Comparison of ENCODE assay signal across 19 cellular contexts in genomic region chr13:40356011-40356410, GRCh38.
"Had no signal": no experiment of that assay in that cellular context is flagged by ENCODE, and none has a peak within 500 bp of the region (broad histone marks: within the 10 kb centered on the region; RNA-seq: fewer than 3 reads in every experiment).

No MANE protein-coding gene starts in this region.

- H3K4me3 ChIP-seq: esophagus squamous epithelium, gastrocnemius medialis, prostate gland, tibial nerve had no signal

- H3K4me1 ChIP-seq: prostate gland had no signal

- H3K27ac Mint-ChIP-seq: activated naive CD4-positive, alpha-beta T cell treated with anti-CD3 and anti-CD28 coated beads, Interleukin-2, amount 50 U/mL, for 72 hours; activated T-cell treated with anti-CD3 and anti-CD28 coated beads, Interleukin-2, amount 50 U/mL, for 24 hours; activated T-helper 17 cell treated with anti-CD3 and anti-CD28 coated beads, Interleukin-2, amount 50 U/mL, for 72 hours; effector memory CD8-positive, alpha-beta T cell had no signal

- H3K9me3 ChIP-seq: esophagus squamous epithelium, gastrocnemius medialis, prostate gland, tibial nerve had no signal

- H3K27ac ChIP-seq: esophagus squamous epithelium, gastrocnemius medialis, prostate gland, tibial nerve had no signal

- H3K27me3 Mint-ChIP-seq: activated T-cell treated with anti-CD3 and anti-CD28 coated beads, Interleukin-2, amount 50 U/mL, for 24 hours; activated T-helper 17 cell treated with anti-CD3 and anti-CD28 coated beads, Interleukin-2, amount 50 U/mL, for 72 hours; effector memory CD8-positive, alpha-beta T cell; stimulated activated naive CD8-positive, alpha-beta T cell treated with anti-CD3 and anti-CD28 coated beads, Interleukin-15, amount 100 ng/mL, for 72 hours had no signal

- ATAC-seq: effector memory CD8-positive, alpha-beta T cell; gastrocnemius medialis; left ventricle myocardium superior; stimulated activated naive CD8-positive, alpha-beta T cell treated with anti-CD3 and anti-CD28 coated beads, Interleukin-15, amount 100 ng/mL, for 72 hours had no signal

- H3K4me3 Mint-ChIP-seq: activated T-cell treated with anti-CD3 and anti-CD28 coated beads, Interleukin-2, amount 50 U/mL, for 24 hours; activated T-helper 17 cell treated with anti-CD3 and anti-CD28 coated beads, Interleukin-2, amount 50 U/mL, for 72 hours; effector memory CD8-positive, alpha-beta T cell; stimulated activated naive CD8-positive, alpha-beta T cell treated with anti-CD3 and anti-CD28 coated beads, Interleukin-15, amount 100 ng/mL, for 72 hours had no signal

- H3K36me3 ChIP-seq: esophagus squamous epithelium, gastrocnemius medialis, prostate gland, tibial nerve had no signal

- DNase-seq: activated CD8-positive, alpha-beta memory T cell treated with anti-CD3 and anti-CD28 coated beads, Interleukin-2, amount 50 U/mL, for 4 hours; activated T-cell treated with anti-CD3 and anti-CD28 coated beads, Interleukin-2, amount 50 U/mL, for 24 hours; central memory CD4-positive, alpha-beta T cell; dermis blood vessel endothelial cell; effector memory CD8-positive, alpha-beta T cell; esophagus squamous epithelium; gastrocnemius medialis; head of caudate nucleus; left ventricle myocardium superior; mammary epithelial cell; stimulated activated CD4-positive, alpha-beta T cell treated with anti-CD3 and anti-CD28 coated beads, Interleukin-12 subunit alpha, Interleukin-12 subunit beta, amount 100 ng/mL, for 4 hours; stimulated activated CD4-positive, alpha-beta T cell treated with anti-CD3 and anti-CD28 coated beads, Interleukin-4, amount 100 ng/mL, for 4 hours; stimulated activated naive CD8-positive, alpha-beta T cell treated with anti-CD3 and anti-CD28 coated beads, Interleukin-15, amount 100 ng/mL, for 72 hours; T-helper 1 cell; T-helper 9 cell had no signal

- H3K27me3 ChIP-seq: gastrocnemius medialis, tibial nerve had no signal

- H3K36me3 Mint-ChIP-seq: activated naive CD4-positive, alpha-beta T cell treated with anti-CD3 and anti-CD28 coated beads, Interleukin-2, amount 50 U/mL, for 72 hours had no signal

- H3K4me1 Mint-ChIP-seq: activated T-helper 17 cell treated with anti-CD3 and anti-CD28 coated beads, Interleukin-2, amount 50 U/mL, for 72 hours had no signal

- H3K9me3 Mint-ChIP-seq: activated naive CD4-positive, alpha-beta T cell treated with anti-CD3 and anti-CD28 coated beads, Interleukin-2, amount 50 U/mL, for 72 hours; activated T-cell treated with anti-CD3 and anti-CD28 coated beads, Interleukin-2, amount 50 U/mL, for 24 hours; activated T-helper 17 cell treated with anti-CD3 and anti-CD28 coated beads, Interleukin-2, amount 50 U/mL, for 72 hours; effector memory CD8-positive, alpha-beta T cell; stimulated activated naive CD8-positive, alpha-beta T cell treated with anti-CD3 and anti-CD28 coated beads, Interleukin-15, amount 100 ng/mL, for 72 hours had no signal
